Comparison of ENCODE assay signal across 1 cellular context in genomic region chr1:213982515-213982813, GRCh38.
TF ChIP-seq lines count a peak whose summit lies in the region.

No MANE protein-coding gene starts in this region.

TF ChIP-seq in HepG2, 621 proteins besides CTCF, POLR2A, EP300 and RAD21 (continued from another document):
- TF ChIP-seq PATZ1 (CRISPR knock-in tag; IDR thresholded peaks at IDR 0.05) (peak; percentile 40; the same call in 1 of the 2 replicates), ZSCAN20 (CRISPR knock-in tag; IDR thresholded peaks at IDR 0.05; ENCODE audit: borderline replicate concordance) (peak; percentile 76; the same call in 1 of the 2 replicates), ETV6 (CRISPR knock-in tag; conservative IDR thresholded peaks at IDR 0.05) (no peak), MED1 (CRISPR knock-in tag; IDR thresholded peaks at IDR 0.05) (no peak), ZNF740 (CRISPR knock-in tag; IDR thresholded peaks at IDR 0.05) (0 out of 2 replicates have a peak, but pooled peaks have one; percentile 41)
